Comparison of ENCODE assay signal across 25 cellular contexts in the genomic region with DNA sequence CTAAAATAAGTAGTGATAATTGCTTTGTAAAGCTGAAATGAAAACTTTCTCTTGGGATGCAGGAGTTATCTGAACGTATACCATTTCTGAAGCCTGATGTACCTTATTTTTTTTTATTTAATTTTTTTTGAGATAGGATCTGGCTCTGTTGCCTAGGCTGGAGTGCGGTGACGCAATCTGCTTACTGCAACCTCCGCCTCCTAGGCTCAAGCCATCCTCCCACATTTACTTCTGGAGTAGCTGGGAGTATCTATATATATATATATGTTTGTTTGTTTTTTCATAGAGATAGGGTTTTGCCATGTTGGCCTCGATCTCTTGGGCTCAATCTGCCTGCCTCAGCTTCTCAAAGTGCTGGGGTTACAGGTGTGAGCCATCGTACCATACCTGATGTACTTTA.
"Had no signal": no experiment of that assay in that cellular context is flagged by ENCODE, and none has a peak within 500 bp of the region (broad histone marks: within the 10 kb centered on the region; RNA-seq: fewer than 3 reads in every experiment).

No MANE protein-coding gene starts in this region.

- DNase-seq: activated CD4-positive, alpha-beta memory T cell treated with anti-CD3 and anti-CD28 coated beads, Interleukin-2, amount 10 ng/mL, durations not matched to agents 7 days and 5 days; activated CD4-positive, alpha-beta T cell treated with anti-CD3 and anti-CD28 coated beads for 36 hours; activated CD8-positive, alpha-beta memory T cell treated with anti-CD3 and anti-CD28 coated beads, Interleukin-2, amount 10 ng/mL, durations not matched to agents 7 days and 5 days; activated naive CD4-positive, alpha-beta T cell treated with anti-CD3 and anti-CD28 coated beads, Interleukin-2, amount 10 ng/mL, durations not matched to agents 7 days and 5 days; activated naive CD8-positive, alpha-beta T cell treated with anti-CD3 and anti-CD28 coated beads, Interleukin-2, amount 50 U/mL, for 24 hours; aorta; brain microvascular endothelial cell; central memory CD4-positive, alpha-beta T cell; dorsolateral prefrontal cortex; foreskin keratinocyte; glutamatergic neuron; hippocampal formation; left cardiac atrium; mesendoderm; naive thymus-derived CD4-positive, alpha-beta T cell; psoas muscle; right cardiac atrium; small intestine; stimulated activated CD4-positive, alpha-beta T cell treated with anti-CD3 and anti-CD28 coated beads, Interleukin-4, amount 100 ng/mL, for 1 hour; stimulated activated naive CD8-positive, alpha-beta T cell treated with anti-CD3 and anti-CD28 coated beads, Interleukin-15, amount 100 ng/mL, for 72 hours; trophoblast cell had no signal

- ATAC-seq: activated CD4-positive, alpha-beta T cell treated with anti-CD3 and anti-CD28 coated beads for 36 hours; activated CD8-positive, alpha-beta memory T cell treated with anti-CD3 and anti-CD28 coated beads, Interleukin-2, amount 10 ng/mL, durations not matched to agents 7 days and 5 days; activated naive CD8-positive, alpha-beta T cell treated with anti-CD3 and anti-CD28 coated beads, Interleukin-2, amount 50 U/mL, for 24 hours; foreskin keratinocyte; left cardiac atrium; naive thymus-derived CD4-positive, alpha-beta T cell; psoas muscle; right cardiac atrium; stimulated activated naive CD8-positive, alpha-beta T cell treated with anti-CD3 and anti-CD28 coated beads, Interleukin-15, amount 100 ng/mL, for 72 hours; WTC11 had no signal

- H3K27ac Mint-ChIP-seq: activated CD4-positive, alpha-beta memory T cell treated with anti-CD3 and anti-CD28 coated beads, Interleukin-2, amount 10 ng/mL, durations not matched to agents 7 days and 5 days; activated CD8-positive, alpha-beta memory T cell treated with anti-CD3 and anti-CD28 coated beads, Interleukin-2, amount 10 ng/mL, durations not matched to agents 7 days and 5 days; activated naive CD4-positive, alpha-beta T cell treated with anti-CD3 and anti-CD28 coated beads, Interleukin-2, amount 10 ng/mL, durations not matched to agents 7 days and 5 days; activated naive CD8-positive, alpha-beta T cell treated with anti-CD3 and anti-CD28 coated beads, Interleukin-2, amount 50 U/mL, for 24 hours; activated T-helper 2 cell treated with anti-CD3 and anti-CD28 coated beads, Interferon-gamma antibody, Interleukin-2, Interleukin-4, amounts not matched to agents 10 μg/mL and 5 μg/mL and 100 μg/mL, durations not matched to agents 14 hours and 24 hours and 36 hours; stimulated activated naive CD8-positive, alpha-beta T cell treated with anti-CD3 and anti-CD28 coated beads, Interleukin-15, amount 100 ng/mL, for 72 hours; WTC11 had no signal

- H3K4me3 Mint-ChIP-seq: activated CD4-positive, alpha-beta memory T cell treated with anti-CD3 and anti-CD28 coated beads, Interleukin-2, amount 10 ng/mL, durations not matched to agents 7 days and 5 days; activated CD8-positive, alpha-beta memory T cell treated with anti-CD3 and anti-CD28 coated beads, Interleukin-2, amount 10 ng/mL, durations not matched to agents 7 days and 5 days; activated naive CD4-positive, alpha-beta T cell treated with anti-CD3 and anti-CD28 coated beads, Interleukin-2, amount 10 ng/mL, durations not matched to agents 7 days and 5 days; stimulated activated naive CD8-positive, alpha-beta T cell treated with anti-CD3 and anti-CD28 coated beads, Interleukin-15, amount 100 ng/mL, for 72 hours; WTC11 had no signal

- H3K27me3 Mint-ChIP-seq: activated CD4-positive, alpha-beta memory T cell treated with anti-CD3 and anti-CD28 coated beads, Interleukin-2, amount 10 ng/mL, durations not matched to agents 7 days and 5 days; activated CD4-positive, alpha-beta T cell treated with anti-CD3 and anti-CD28 coated beads for 36 hours; activated CD8-positive, alpha-beta memory T cell treated with anti-CD3 and anti-CD28 coated beads, Interleukin-2, amount 10 ng/mL, durations not matched to agents 7 days and 5 days; activated naive CD4-positive, alpha-beta T cell treated with anti-CD3 and anti-CD28 coated beads, Interleukin-2, amount 10 ng/mL, durations not matched to agents 7 days and 5 days; activated naive CD8-positive, alpha-beta T cell treated with anti-CD3 and anti-CD28 coated beads, Interleukin-2, amount 50 U/mL, for 24 hours; naive thymus-derived CD4-positive, alpha-beta T cell; stimulated activated naive CD8-positive, alpha-beta T cell treated with anti-CD3 and anti-CD28 coated beads, Interleukin-15, amount 100 ng/mL, for 72 hours had no signal

- H3K9me3 Mint-ChIP-seq: activated CD4-positive, alpha-beta memory T cell treated with anti-CD3 and anti-CD28 coated beads, Interleukin-2, amount 10 ng/mL, durations not matched to agents 7 days and 5 days; activated naive CD4-positive, alpha-beta T cell treated with anti-CD3 and anti-CD28 coated beads, Interleukin-2, amount 10 ng/mL, durations not matched to agents 7 days and 5 days; activated naive CD8-positive, alpha-beta T cell treated with anti-CD3 and anti-CD28 coated beads, Interleukin-2, amount 50 U/mL, for 24 hours; activated T-helper 2 cell treated with anti-CD3 and anti-CD28 coated beads, Interferon-gamma antibody, Interleukin-2, Interleukin-4, amounts not matched to agents 10 μg/mL and 5 μg/mL and 100 μg/mL, durations not matched to agents 14 hours and 24 hours and 36 hours; WTC11 had no signal

- H3K27ac ChIP-seq: brain microvascular endothelial cell, dorsolateral prefrontal cortex, epithelial cell of prostate, foreskin keratinocyte, psoas muscle, suprapubic skin had no signal

- H3K4me3 ChIP-seq: psoas muscle, suprapubic skin had no signal

- H3K27me3 ChIP-seq: brain microvascular endothelial cell, dorsolateral prefrontal cortex, foreskin keratinocyte, suprapubic skin had no signal

- H3K9me3 ChIP-seq: psoas muscle, suprapubic skin had no signal
